Comparison of ENCODE assay signal across 27 cellular contexts in genomic region chr17:34886831-34887230, GRCh38.
DNase-seq lines count a peak whose midpoint lies in the region; ATAC-seq and TF ChIP-seq lines count a peak whose summit lies in the region.
"Had no signal": no experiment of that assay in that cellular context is flagged by ENCODE, and none has a peak within 500 bp of the region (broad histone marks: within the 10 kb centered on the region; RNA-seq: fewer than 3 reads in every experiment).

No MANE protein-coding gene starts in this region.

- H3K9ac ChIP-seq in Loucy (ENCODE audit: low read depth, low read length, poor library complexity, severe bottlenecking) (peak overlapping the region; percentile 52), endodermal cell (ENCODE audit: extremely low read depth, low read length, poor library complexity, severe bottlenecking) (no peak overlapping the region)

- H3F3A ChIP-seq in Loucy (ENCODE audit: low read depth) = peaks cover 21% of the 10 kb centered on the region; the same call in 1 of the 2 replicates

- H3K27me3 ChIP-seq in Loucy (ENCODE audit: insufficient read depth, low read length, poor library complexity, severe bottlenecking) (no peaks in the 10 kb centered on the region), endodermal cell (ENCODE audit: control insufficient read depth, insufficient read depth, low read length, poor library complexity, severe bottlenecking) (peaks cover 6% of the 10 kb centered on the region)

- peaks cover 2% of the 10 kb centered on the region for H3K27me3 Mint-ChIP-seq in endodermal cell (ENCODE audit: insufficient read depth)

- H3K4me3 ChIP-seq in Loucy (ENCODE audit: low read length, poor library complexity, severe bottlenecking) (no peak overlapping the region), endodermal cell (ENCODE audit: low read length) (no peak overlapping the region)
- H3K4me3 ChIP-seq: left ventricle myocardium inferior, psoas muscle, sigmoid colon had no signal

- H3K9me3 Mint-ChIP-seq in endodermal cell = no peaks in the 10 kb centered on the region
- H3K9me3 Mint-ChIP-seq: activated T-cell treated with anti-CD3 and anti-CD28 coated beads, Interleukin-2, amount 50 U/mL, for 4 hours; CD8-positive, alpha-beta memory T cell; stimulated activated effector memory CD8-positive, alpha-beta T cell treated with anti-CD3 and anti-CD28 coated beads, Interleukin-12 subunit alpha, Interleukin-12 subunit beta, amount 100 ng/mL, for 72 hours; WTC11 had no signal

- H3K27ac Mint-ChIP-seq in endodermal cell = no peak overlapping the region
- H3K27ac Mint-ChIP-seq: CD8-positive, alpha-beta memory T cell; stimulated activated effector memory CD8-positive, alpha-beta T cell treated with anti-CD3 and anti-CD28 coated beads, Interleukin-12 subunit alpha, Interleukin-12 subunit beta, amount 100 ng/mL, for 72 hours; WTC11 had no signal

- H3K36me3 Mint-ChIP-seq in endodermal cell (ENCODE audit: low read depth) = no peaks in the 10 kb centered on the region
- H3K36me3 Mint-ChIP-seq: CD8-positive, alpha-beta memory T cell; stimulated activated effector memory CD8-positive, alpha-beta T cell treated with anti-CD3 and anti-CD28 coated beads, Interleukin-12 subunit alpha, Interleukin-12 subunit beta, amount 100 ng/mL, for 72 hours; WTC11 had no signal

- TF ChIP-seq CTCF in Loucy (conservative IDR thresholded peaks at IDR 0.05; ENCODE audit: low read length) (no peak), endodermal cell (conservative IDR thresholded peaks at IDR 0.05) (no peak)

- H3K27ac ChIP-seq in endodermal cell (ENCODE audit: low read depth, low read length) = no peak overlapping the region
- H3K27ac ChIP-seq: left ventricle myocardium inferior, psoas muscle, sigmoid colon had no signal

- no peak overlapping the region for H3K4me3 Mint-ChIP-seq in endodermal cell
- H3K4me3 Mint-ChIP-seq: activated T-cell treated with anti-CD3 and anti-CD28 coated beads, Interleukin-2, amount 50 U/mL, for 4 hours; CD8-positive, alpha-beta memory T cell; stimulated activated effector memory CD8-positive, alpha-beta T cell treated with anti-CD3 and anti-CD28 coated beads, Interleukin-12 subunit alpha, Interleukin-12 subunit beta, amount 100 ng/mL, for 72 hours; WTC11 had no signal

- DNase-seq in AML-193 (lab: John Stamatoyannopoulos, UW) (peak; percentile 22 to 28), RPMI8226 (peak; percentile 61), endodermal cell (peak; percentile 77), dedifferentiated amniotic fluid mesenchymal stem cell (ENCODE audit: extremely low spot score) (no peak), NCI-H524 (lab: John Stamatoyannopoulos, UW) (no peak)
- DNase-seq in activated effector memory CD4-positive, alpha-beta T cell treated with anti-CD3 and anti-CD28 coated beads, Interleukin-2, amount 50 U/mL, for 16 hours = no peak
- DNase-seq: activated CD4-positive, alpha-beta T cell treated with anti-CD3 and anti-CD28 coated beads, Interleukin-2, amount 50 U/mL, for 1 hour; activated naive CD4-positive, alpha-beta T cell; activated T-cell treated with anti-CD3 and anti-CD28 coated beads, Interleukin-2, amount 50 U/mL, for 4 hours; CD8-positive, alpha-beta memory T cell; cerebellar nuclear complex; DMS153; GOT3; islet precursor cell; left ventricle myocardium inferior; NCI-H1694; NCI-H2171; NCI-H524 treated with DMSO at 0.1 percent for 48 hours; nucleus accumbens; psoas muscle; sigmoid colon; stimulated activated CD4-positive, alpha-beta T cell treated with anti-CD3 and anti-CD28 coated beads, Interleukin-4, amount 100 ng/mL, for 24 hours had no signal

- H3K4me1 ChIP-seq in Loucy (ENCODE audit: insufficient read depth, low read length, poor library complexity, severe bottlenecking) (peaks cover 66% of the 10 kb centered on the region), endodermal cell (ENCODE audit: control insufficient read depth, insufficient read depth, low read length) (peaks cover 15% of the 10 kb centered on the region)
- H3K4me1 ChIP-seq: left ventricle myocardium inferior, psoas muscle, sigmoid colon had no signal

- H2AFZ ChIP-seq in Loucy (ENCODE audit: low read length) = peak overlapping the region; percentile 48

- peaks cover 52% of the 10 kb centered on the region for H3K4me1 Mint-ChIP-seq in endodermal cell
- H3K4me1 Mint-ChIP-seq: stimulated activated effector memory CD8-positive, alpha-beta T cell treated with anti-CD3 and anti-CD28 coated beads, Interleukin-12 subunit alpha, Interleukin-12 subunit beta, amount 100 ng/mL, for 72 hours had no signal

- no peaks in the 10 kb centered on the region for H3K36me3 ChIP-seq in Loucy (ENCODE audit: insufficient read depth, low read length)
- no peaks in the 10 kb centered on the region for H3K36me3 ChIP-seq in endodermal cell (ENCODE audit: control insufficient read depth, insufficient read depth, low read length)
- H3K36me3 ChIP-seq: left ventricle myocardium inferior, sigmoid colon had no signal

- ATAC-seq in HG03354 (IDR thresholded peaks at IDR 0.05; ENCODE audit: poor library complexity, severe bottlenecking, unreplicated experiment) = no peak
- ATAC-seq: activated T-cell treated with anti-CD3 and anti-CD28 coated beads, Interleukin-2, amount 50 U/mL, for 4 hours; psoas muscle; SK-N-SH treated with all-trans-retinoic acid at 6 μM for 48 hours; stimulated activated effector memory CD8-positive, alpha-beta T cell treated with anti-CD3 and anti-CD28 coated beads, Interleukin-12 subunit alpha, Interleukin-12 subunit beta, amount 100 ng/mL, for 72 hours; WTC11 had no signal

- no peaks in the 10 kb centered on the region for H4K20me1 ChIP-seq in Loucy (ENCODE audit: insufficient read depth, low read length, poor library complexity, severe bottlenecking)

- H3K9me2 ChIP-seq in Loucy (replicated peaks; ENCODE audit: low read depth, low read length) = no peaks in the 10 kb centered on the region

- H3K79me2 ChIP-seq in Loucy (ENCODE audit: insufficient read depth, low read length) = peaks cover 7% of the 10 kb centered on the region; the same call in 1 of the 2 replicates

- 19 to 62% methylated on average over 7 of the region's 7 CpGs for WGBS in endodermal cell (ENCODE audit: insufficient coverage in 1 of 2, insufficient read length in 1 of 2), 2 experiments

- H3K4me2 ChIP-seq in Loucy (ENCODE audit: low read depth, low read length, poor library complexity, severe bottlenecking) = peak overlapping the region; percentile 85

- H3K9me3 ChIP-seq in Loucy (ENCODE audit: insufficient read depth, low read depth, low read length) (no peaks in the 10 kb centered on the region), endodermal cell (ENCODE audit: control insufficient read depth, low read length) (no peaks in the 10 kb centered on the region)
- H3K9me3 ChIP-seq: left ventricle myocardium inferior, psoas muscle, sigmoid colon had no signal

Comparison
In these comparisons a context has a peak if more than half of its experiments do, and no peak if none do; other contexts are left out.
1. DNase-seq: peak in AML-193 (2 of 2), RPMI8226 (single experiment) and endodermal cell (single experiment); none in activated effector memory CD4-positive, alpha-beta T cell treated with anti-CD3 and anti-CD28 coated beads, Interleukin-2, amount 50 U/mL, for 16 hours (single experiment), dedifferentiated amniotic fluid mesenchymal stem cell (single experiment) and NCI-H524 (0 of 2).